1 cellular context compared by ENCODE assay signal in the genomic region with DNA sequence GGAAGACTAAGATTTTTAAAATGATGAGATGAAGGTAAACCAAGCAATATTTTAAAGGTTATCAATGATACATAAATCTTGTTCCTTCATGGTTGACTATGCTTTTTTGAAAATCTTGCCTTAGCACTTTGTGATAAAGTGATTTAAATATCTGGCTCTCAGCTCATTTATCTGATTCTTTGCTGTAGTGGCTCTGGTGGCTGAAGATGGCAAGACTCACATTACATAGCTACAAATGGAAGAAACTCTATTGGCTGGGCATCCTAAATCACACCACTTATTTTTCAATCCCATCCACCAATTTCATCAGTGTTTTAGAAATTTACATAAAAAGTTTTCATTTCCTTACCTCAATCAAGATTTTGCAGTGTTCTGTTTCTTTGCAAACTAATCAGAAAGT.
TF ChIP-seq lines count a peak whose summit lies in the region.

No MANE protein-coding gene starts in this region.

TF ChIP-seq in GM12878, 131 proteins besides CTCF, POLR2A, EP300 and RAD21 (continued from another document):
- TF ChIP-seq, protein P1, sequence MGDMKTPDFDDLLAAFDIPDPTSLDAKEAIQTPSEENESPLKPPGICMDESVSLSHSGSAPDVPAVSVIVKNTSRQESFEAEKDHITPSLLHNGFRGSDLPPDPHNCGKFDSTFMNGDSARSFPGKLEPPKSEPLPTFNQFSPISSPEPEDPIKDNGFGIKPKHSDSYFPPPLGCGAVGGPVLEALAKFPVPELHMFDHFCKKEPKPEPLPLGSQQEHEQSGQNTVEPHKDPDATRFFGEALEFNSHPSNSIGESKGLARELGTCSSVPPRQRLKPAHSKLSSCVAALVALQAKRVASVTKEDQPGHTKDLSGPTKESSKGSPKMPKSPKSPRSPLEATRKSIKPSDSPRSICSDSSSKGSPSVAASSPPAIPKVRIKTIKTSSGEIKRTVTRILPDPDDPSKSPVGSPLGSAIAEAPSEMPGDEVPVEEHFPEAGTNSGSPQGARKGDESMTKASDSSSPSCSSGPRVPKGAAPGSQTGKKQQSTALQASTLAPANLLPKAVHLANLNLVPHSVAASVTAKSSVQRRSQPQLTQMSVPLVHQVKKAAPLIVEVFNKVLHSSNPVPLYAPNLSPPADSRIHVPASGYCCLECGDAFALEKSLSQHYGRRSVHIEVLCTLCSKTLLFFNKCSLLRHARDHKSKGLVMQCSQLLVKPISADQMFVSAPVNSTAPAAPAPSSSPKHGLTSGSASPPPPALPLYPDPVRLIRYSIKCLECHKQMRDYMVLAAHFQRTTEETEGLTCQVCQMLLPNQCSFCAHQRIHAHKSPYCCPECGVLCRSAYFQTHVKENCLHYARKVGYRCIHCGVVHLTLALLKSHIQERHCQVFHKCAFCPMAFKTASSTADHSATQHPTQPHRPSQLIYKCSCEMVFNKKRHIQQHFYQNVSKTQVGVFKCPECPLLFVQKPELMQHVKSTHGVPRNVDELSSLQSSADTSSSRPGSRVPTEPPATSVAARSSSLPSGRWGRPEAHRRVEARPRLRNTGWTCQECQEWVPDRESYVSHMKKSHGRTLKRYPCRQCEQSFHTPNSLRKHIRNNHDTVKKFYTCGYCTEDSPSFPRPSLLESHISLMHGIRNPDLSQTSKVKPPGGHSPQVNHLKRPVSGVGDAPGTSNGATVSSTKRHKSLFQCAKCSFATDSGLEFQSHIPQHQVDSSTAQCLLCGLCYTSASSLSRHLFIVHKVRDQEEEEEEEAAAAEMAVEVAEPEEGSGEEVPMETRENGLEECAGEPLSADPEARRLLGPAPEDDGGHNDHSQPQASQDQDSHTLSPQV (IDR thresholded peaks at IDR 0.05), result no peak
- TF ChIP-seq, protein P2, sequence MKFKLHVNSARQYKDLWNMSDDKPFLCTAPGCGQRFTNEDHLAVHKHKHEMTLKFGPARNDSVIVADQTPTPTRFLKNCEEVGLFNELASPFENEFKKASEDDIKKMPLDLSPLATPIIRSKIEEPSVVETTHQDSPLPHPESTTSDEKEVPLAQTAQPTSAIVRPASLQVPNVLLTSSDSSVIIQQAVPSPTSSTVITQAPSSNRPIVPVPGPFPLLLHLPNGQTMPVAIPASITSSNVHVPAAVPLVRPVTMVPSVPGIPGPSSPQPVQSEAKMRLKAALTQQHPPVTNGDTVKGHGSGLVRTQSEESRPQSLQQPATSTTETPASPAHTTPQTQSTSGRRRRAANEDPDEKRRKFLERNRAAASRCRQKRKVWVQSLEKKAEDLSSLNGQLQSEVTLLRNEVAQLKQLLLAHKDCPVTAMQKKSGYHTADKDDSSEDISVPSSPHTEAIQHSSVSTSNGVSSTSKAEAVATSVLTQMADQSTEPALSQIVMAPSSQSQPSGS (IDR thresholded peaks at IDR 0.05; ENCODE audit: low read length), result no peak
- TF ChIP-seq TCF12 (IDR thresholded peaks at IDR 0.05; ENCODE audit: low read depth, low read length) (no peak), BACH1 (IDR thresholded peaks at IDR 0.05; ENCODE audit: borderline replicate concordance) (no peak), CBX3 (IDR thresholded peaks at IDR 0.05; ENCODE audit: borderline replicate concordance, low read depth) (no peak)
